In genomic region chr19:14248578-14249011, GRCh38 we compare ENCODE assay signal across 1 cellular context.
TF ChIP-seq lines count a peak whose summit lies in the region.

No MANE protein-coding gene starts in this region.

TF ChIP-seq in A549, 52 proteins besides CTCF, POLR2A, EP300 and RAD21 (continued from another document):
- peak in 1 of 2 experiments; percentile 29; a peak in 1 of 5 replicates for TF ChIP-seq JUN (IDR thresholded peaks at IDR 0.05)
- TF ChIP-seq, protein P1, sequence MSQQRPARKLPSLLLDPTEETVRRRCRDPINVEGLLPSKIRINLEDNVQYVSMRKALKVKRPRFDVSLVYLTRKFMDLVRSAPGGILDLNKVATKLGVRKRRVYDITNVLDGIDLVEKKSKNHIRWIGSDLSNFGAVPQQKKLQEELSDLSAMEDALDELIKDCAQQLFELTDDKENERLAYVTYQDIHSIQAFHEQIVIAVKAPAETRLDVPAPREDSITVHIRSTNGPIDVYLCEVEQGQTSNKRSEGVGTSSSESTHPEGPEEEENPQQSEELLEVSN (IDR thresholded peaks at IDR 0.05; ENCODE audit: borderline replicate concordance, low read depth) = no peak
